25 cellular contexts compared by ENCODE assay signal in genomic region chr1:159866905-159867304, GRCh38. TPM values are rescaled to one million over a fixed set of nuclear protein-coding genes. Genes with fewer than 3 reads are reported as not detected.
DNase-seq lines count a peak whose midpoint lies in the region; ATAC-seq and TF ChIP-seq lines count a peak whose summit lies in the region.
"Had no signal": no experiment of that assay in that cellular context is flagged by ENCODE, and none has a peak within 500 bp of the region (broad histone marks: within the 10 kb centered on the region; RNA-seq: fewer than 3 reads in every experiment).

No MANE protein-coding gene starts in this region.

- 77 to 88% methylated on average over 8 of the region's 8 CpGs for WGBS in esophagus squamous epithelium, 2 donors
- WGBS in thyroid gland, 2 donors = 86 to 95% methylated on average over 8 of the region's 8 CpGs

- no peak for ATAC-seq in RWPE2 (ENCODE audit: low read depth)
- no peak for ATAC-seq in GM18502 (IDR thresholded peaks at IDR 0.05; ENCODE audit: poor library complexity, unreplicated experiment)
- ATAC-seq in GM21737 (IDR thresholded peaks at IDR 0.05; ENCODE audit: unreplicated experiment) = no peak
- ATAC-seq: stimulated activated naive B cell treated with anti-CD40 and anti-IgM and Interleukin-4, amounts not matched to agents 10 μg/mL and 1 μg/mL and 100 μg/mL, for 72 hours had no signal

- H3K4me3 ChIP-seq in RWPE2 (ENCODE audit: severe bottlenecking) = no peak overlapping the region
- no peak overlapping the region for H3K4me3 ChIP-seq in esophagus squamous epithelium
- H3K4me3 ChIP-seq in thyroid gland (replicated peaks in 1 of 3) = no peak overlapping the region
- H3K4me3 ChIP-seq: heart left ventricle, lung, mucosa of descending colon, SJCRH30 had no signal

- H3K27me3 ChIP-seq in RWPE2 (ENCODE audit: insufficient read depth, poor library complexity, severe bottlenecking) = no peaks in the 10 kb centered on the region
- H3K27me3 ChIP-seq in esophagus squamous epithelium = peaks cover 0 to 18% (median 0%) of the 10 kb centered on the region in 4 donors
- no peaks in the 10 kb centered on the region for H3K27me3 ChIP-seq in thyroid gland

- H3K36me3 ChIP-seq in RWPE2 (ENCODE audit: low read depth) = no peaks in the 10 kb centered on the region
- no peaks in the 10 kb centered on the region for H3K36me3 ChIP-seq in esophagus squamous epithelium
- no peaks in the 10 kb centered on the region for H3K36me3 ChIP-seq in thyroid gland
- H3K36me3 ChIP-seq: heart left ventricle, SJCRH30 had no signal

- no peaks in the 10 kb centered on the region for H3K9me3 ChIP-seq in RWPE2 (ENCODE audit: severe bottlenecking)
- no peaks in the 10 kb centered on the region for H3K9me3 ChIP-seq in esophagus squamous epithelium
- no peaks in the 10 kb centered on the region for H3K9me3 ChIP-seq in thyroid gland
- H3K9me3 ChIP-seq: heart left ventricle, mucosa of descending colon, SJCRH30 had no signal

- H3K4me1 ChIP-seq in RWPE2 (ENCODE audit: insufficient read depth, poor library complexity, severe bottlenecking) = peaks cover 25% of the 10 kb centered on the region
- H3K4me1 ChIP-seq in esophagus squamous epithelium = peaks cover 27 to 71% (median 31%) of the 10 kb centered on the region in 3 donors
- H3K4me1 ChIP-seq in thyroid gland = peaks cover 13 to 34% of the 10 kb centered on the region in 2 donors
- H3K4me1 ChIP-seq: SJCRH30 had no signal

- TF ChIP-seq CTCF in RWPE2 (IDR thresholded peaks at IDR 0.05; ENCODE audit: poor library complexity, severe bottlenecking) = no peak
- TF ChIP-seq CTCF in esophagus squamous epithelium (IDR thresholded peaks at IDR 0.05) = no peak
- no peak for TF ChIP-seq CTCF in thyroid gland (IDR thresholded peaks at IDR 0.05)

- H3K27ac ChIP-seq in RWPE2 (ENCODE audit: poor library complexity, severe bottlenecking) = peak overlapping the region; percentile 47
- H3K27ac ChIP-seq in esophagus squamous epithelium = peak overlapping the region; percentile 62 to 85 (median 75)
- peak overlapping the region in 2 of 3 donors; percentile 47 to 63 for H3K27ac ChIP-seq in thyroid gland
- H3K27ac ChIP-seq: heart left ventricle, SJCRH30 had no signal

- intact Hi-C loops in esophagus squamous epithelium (cut with DNase I) (no loop called here), thyroid gland (cut with DNase I) (no loop called here)

- no peak for TF ChIP-seq POLR2A in esophagus squamous epithelium (IDR thresholded peaks at IDR 0.05)
- no peak for TF ChIP-seq POLR2A in thyroid gland (IDR thresholded peaks at IDR 0.05)

- peak; percentile 38 for DNase-seq in NCI-H2171 treated with DMSO at 0.1 percent for 48 hours (lab: John Stamatoyannopoulos, UW)
- DNase-seq in NCI-H2171 (lab: John Stamatoyannopoulos, UW) = no peak
- DNase-seq in RWPE2 (ENCODE audit: low spot score) = no peak
- DNase-seq in esophagus squamous epithelium (lab: John Stamatoyannopoulos, UW) = no peak
- DNase-seq in thyroid gland = no peak
- DNase-seq in effector CD4-positive, alpha-beta T cell = no peak
- DNase-seq: activated CD4-positive, alpha-beta T cell treated with anti-CD3 and anti-CD28 coated beads, Interleukin-2, amount 50 U/mL, for 1 hour; activated naive CD4-positive, alpha-beta T cell treated with anti-CD3 and anti-CD28 coated beads, Interleukin-2, amount 50 U/mL, for 16 hours; CD4-positive, alpha-beta memory T cell; effector memory CD4-positive, alpha-beta T cell; foreskin fibroblast; heart left ventricle; NCI-H1930; right cardiac atrium; SJCRH30; stimulated activated CD4-positive, alpha-beta T cell treated with anti-CD3 and anti-CD28 coated beads, Interleukin-4, amount 100 ng/mL, for 24 hours; stimulated activated naive B cell treated with anti-CD40 and anti-IgM and Interleukin-4, amounts not matched to agents 10 μg/mL and 1 μg/mL and 100 μg/mL, for 72 hours; T-helper 1 cell had no signal

RNA-seq across cellular contexts. Expression of gene VSIG8, which starts 4.4 kb away (rescaled TPM):
- total RNA-seq in esophagus squamous epithelium = 1 to 10 TPM in 3 of 4 donors, under 1 TPM in 1; 0.38 to 7.8 (median 1.8) TPM
- under 1 TPM in 1 of 4 donors, not detected in 3; 0.11 TPM for total RNA-seq in thyroid gland
- total RNA-seq: CD4-positive, alpha-beta memory T cell; epithelial cell of proximal tubule; heart left ventricle; kidney epithelial cell; mucosa of descending colon; SJCRH30; temporal lobe had no signal

RNA-seq across cellular contexts. Expression of gene CFAP45, which starts 33.1 kb away (rescaled TPM):
- total RNA-seq in esophagus squamous epithelium (under 1 TPM in 2 of 4 donors, not detected in 2; 0.48 to 0.95 TPM), thyroid gland (under 1 TPM in 2 of 4 donors, not detected in 2; 0.56 to 0.94 TPM)

RNA-seq across cellular contexts. Expression of gene SLAMF8, which starts 40.2 kb away (rescaled TPM):
- 1 to 10 TPM in 2 of 4 donors, under 1 TPM in 2; 0.49 to 9.0 (median 3.1) TPM for total RNA-seq in esophagus squamous epithelium
- 1 to 10 TPM; 1.6 to 6.3 (median 2.1) TPM for total RNA-seq in thyroid gland
- total RNA-seq: epithelial cell of proximal tubule, SJCRH30, temporal lobe had no signal

RNA-seq across cellular contexts. Expression of gene TAGLN2, which starts 58.4 kb away (rescaled TPM):
- total RNA-seq in esophagus squamous epithelium (100 to 1,000 TPM; 308 to 468 (median 357) TPM), thyroid gland (100 to 1,000 TPM; 104 to 170 (median 151) TPM)
